20 cellular contexts compared by ENCODE assay signal in the genomic region with DNA sequence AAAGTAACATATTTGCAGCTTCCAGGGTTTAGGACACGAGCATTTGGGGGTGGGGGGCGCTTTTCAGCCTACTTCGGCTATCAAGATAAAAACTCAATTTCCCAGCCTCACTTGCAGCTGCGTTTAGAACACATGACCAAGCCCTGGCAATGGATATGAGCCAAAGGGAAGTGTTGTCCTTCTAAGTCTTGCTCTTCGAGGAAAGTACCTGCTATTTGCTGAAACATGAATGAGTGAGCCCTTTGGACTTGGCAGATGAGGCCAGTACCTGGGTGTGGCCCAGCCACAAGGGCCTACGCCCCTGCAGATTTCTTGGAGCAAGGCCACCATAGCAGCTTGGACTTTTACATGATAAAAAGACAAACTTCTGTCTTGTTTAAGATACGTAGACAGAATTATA.
DNase-seq lines count a peak whose midpoint lies in the region; ATAC-seq, FAIRE-seq and TF ChIP-seq lines count a peak whose summit lies in the region.
"Had no signal": no experiment of that assay in that cellular context is flagged by ENCODE, and none has a peak within 500 bp of the region (broad histone marks: within the 10 kb centered on the region; RNA-seq: fewer than 3 reads in every experiment).

No MANE protein-coding gene starts in this region.

- no peaks in the 10 kb centered on the region for H3K4me1 ChIP-seq in K562 (replicated peaks in 1 of 2; ENCODE audit: control insufficient read depth in 2 of 2, insufficient read depth in 2 of 2, low read length in 2 of 2)
- no peaks in the 10 kb centered on the region for H3K4me1 ChIP-seq in upper lobe of right lung
- H3K4me1 ChIP-seq: A549 had no signal

- no peak overlapping the region for H2AFZ ChIP-seq in K562 (ENCODE audit: low read depth, low read length)

- no peaks in the 10 kb centered on the region for H3K9me1 ChIP-seq in K562 (ENCODE audit: control insufficient read depth, insufficient read depth, low read length)

- H3K27ac ChIP-seq in K562 (ENCODE audit: extremely low read depth, low read depth, low read length) (no peak overlapping the region), upper lobe of right lung (no peak overlapping the region)
- H3K27ac ChIP-seq: A549, HL-60 had no signal

- TF ChIP-seq CTCF in K562 (IDR thresholded peaks at IDR 0.05 in 2 of 3, conservative IDR thresholded peaks at IDR 0.05 in 1 of 3; ENCODE audit: insufficient read depth in 2 of 3, low read depth in 1 of 3, low read length in 3 of 3) (no peak), upper lobe of right lung (IDR thresholded peaks at IDR 0.05) (no peak), GM13977 (IDR thresholded peaks at IDR 0.05; ENCODE audit: extremely low read depth, insufficient read depth, missing control alignments) (no peak)

- H3K4me3 ChIP-seq in K562 (no peak overlapping the region), upper lobe of right lung (no peak overlapping the region)
- H3K4me3 ChIP-seq: A549 had no signal

- H3K36me3 ChIP-seq in K562 (ENCODE audit: control insufficient read depth, insufficient read depth, low read length) (no peaks in the 10 kb centered on the region), upper lobe of right lung (no peaks in the 10 kb centered on the region)

- ATAC-seq in left cardiac atrium (peak in 1 of 2 donors; percentile 77), left ventricle myocardium superior (no peak), K562 (no peak), left colon (peak; percentile 99), upper lobe of right lung (peak; percentile 76), HG02588 (IDR thresholded peaks at IDR 0.05; ENCODE audit: unreplicated experiment) (no peak)
- ATAC-seq: A549; activated T-cell treated with anti-CD3 and anti-CD28 coated beads, Interleukin-2, amount 50 U/mL, for 4 hours had no signal

- 0% methylated on average over 7 of the region's 7 CpGs for WGBS in K562 (ENCODE audit: insufficient coverage, low coverage, missing lambda C conversion rate)

- no peak for FAIRE-seq in K562 (lab: Jason Lieb, UNC)
- FAIRE-seq: A549, islet of Langerhans had no signal

- in situ Hi-C loops in K562 (cut with MboI): no loop called here
- in situ Hi-C loops in GM13977 (cut with MboI; ENCODE audit: low pct_unique_long_range_greater_than_20kb, low sequenced_read_pairs, unreplicated experiment): no loop called here

- H3K27me3 ChIP-seq in K562 (ENCODE audit: control insufficient read depth in 2 of 2, insufficient read depth in 2 of 2, low read length in 2 of 2): peaks cover 0 to 6% of the 10 kb centered on the region in 2 experiments; a peak in 2 of 5 replicates
- H3K27me3 ChIP-seq in upper lobe of right lung: no peaks in the 10 kb centered on the region

- no peak for TF ChIP-seq POLR2A in K562 (conservative IDR thresholded peaks at IDR 0.05)

- H3K9ac ChIP-seq in K562 (ENCODE audit: insufficient read depth in 1 of 2, low read depth in 2 of 2, low read length in 2 of 2): no peak overlapping the region

- POLR2A ChIA-PET in K562 (lab: Yijun Ruan, JAX): interaction anchor here (0.7 kb wide), 1 partner anchor 59 kb away, joined by 4 read pairs; no protein-coding TSS in a partner anchor

- DNase-seq in left cardiac atrium: peak; percentile 31
- DNase-seq in left ventricle myocardium superior: no peak
- DNase-seq in K562 (ENCODE audit: extremely low read depth in 1 of 4, low spot score in 3 of 4): peak in 1 of 4 experiments; percentile 0
- DNase-seq in left colon: peak; percentile 86 to 91
- DNase-seq in upper lobe of right lung: no peak
- no peak for DNase-seq in GM13977 (ENCODE audit: low spot score)
- DNase-seq in DMS53 treated with DMSO at 0.1 percent for 48 hours (lab: John Stamatoyannopoulos, UW; ENCODE audit: unreplicated experiment): no peak
- DNase-seq: activated CD4-positive, alpha-beta T cell treated with anti-CD3 and anti-CD28 coated beads, Interleukin-2, amount 50 U/mL, for 4 hours; activated T-cell treated with anti-CD3 and anti-CD28 coated beads, Interleukin-2, amount 50 U/mL, for 4 hours; CD4-positive, CD25-positive, alpha-beta regulatory T cell; central memory CD4-positive, alpha-beta T cell; NCI-H2081 treated with DMSO at 0.1 percent for 48 hours; NCI-H774; posterior cingulate gyrus; Right ventricle myocardium superior; T-helper 9 cell had no signal

- no peak for TF ChIP-seq EP300 in K562 (IDR thresholded peaks at IDR 0.05; ENCODE audit: low read length)

- no TSS peak for BruUV-seq in K562 (replicated peaks; lab: Mats Ljungman, UMichigan)

- no peaks in the 10 kb centered on the region for H4K20me1 ChIP-seq in K562 (replicated peaks; ENCODE audit: control insufficient read depth, insufficient read depth, low read length)

- intact Hi-C loops in left cardiac atrium (cut with DNase I): no loop called here
- intact Hi-C loops in left ventricle myocardium superior (cut with micrococcal nuclease): no loop called here
- intact Hi-C loops in K562 (cut with micrococcal nuclease): no loop called here
- intact Hi-C loops in left colon (cut with DNase I, micrococcal nuclease): no loop called here
- intact Hi-C loops in upper lobe of right lung (cut with DNase I): no loop called here

- H3K79me2 ChIP-seq in K562 (ENCODE audit: control insufficient read depth, insufficient read depth, low read length): no peaks in the 10 kb centered on the region

- no peak overlapping the region for H3K4me2 ChIP-seq in K562 (ENCODE audit: insufficient read depth, low read length)
- H3K4me2 ChIP-seq: A549 had no signal

- no peaks in the 10 kb centered on the region for H3K9me3 ChIP-seq in K562 (replicated peaks; ENCODE audit: control insufficient read depth, insufficient read depth, low read depth, low read length)
- no peaks in the 10 kb centered on the region for H3K9me3 ChIP-seq in upper lobe of right lung
- H3K9me3 ChIP-seq: A549 had no signal

- TF ChIP-seq RAD21 in K562 (CRISPR knock-in tag; conservative IDR thresholded peaks at IDR 0.05 in 1 of 2, IDR thresholded peaks at IDR 0.05 in 1 of 2): no peak

- CTCF ChIA-PET in K562 (lab: Yijun Ruan, JAX; ENCODE audit: low intra/inter-chr PET ratio): no interaction called here

TF ChIP-seq in K562, 482 proteins besides CTCF, POLR2A, EP300 and RAD21:
- no peak for TF ChIP-seq RHOXF2B (CRISPR knock-in tag; conservative IDR thresholded peaks at IDR 0.05)
- TF ChIP-seq, protein P1, sequence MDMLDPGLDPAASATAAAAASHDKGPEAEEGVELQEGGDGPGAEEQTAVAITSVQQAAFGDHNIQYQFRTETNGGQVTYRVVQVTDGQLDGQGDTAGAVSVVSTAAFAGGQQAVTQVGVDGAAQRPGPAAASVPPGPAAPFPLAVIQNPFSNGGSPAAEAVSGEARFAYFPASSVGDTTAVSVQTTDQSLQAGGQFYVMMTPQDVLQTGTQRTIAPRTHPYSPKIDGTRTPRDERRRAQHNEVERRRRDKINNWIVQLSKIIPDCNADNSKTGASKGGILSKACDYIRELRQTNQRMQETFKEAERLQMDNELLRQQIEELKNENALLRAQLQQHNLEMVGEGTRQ (CRISPR knock-in tag; IDR thresholded peaks at IDR 0.05): 0 out of 2 replicates have a peak, but pooled peaks have one; percentile 2

Comparison
In these comparisons a context has a peak if more than half of its experiments do, and no peak if none do; other contexts are left out.
1. DNase-seq: peak in left cardiac atrium (single experiment) and left colon (2 of 2); none in left ventricle myocardium superior (single experiment), upper lobe of right lung (single experiment), GM13977 (single experiment) and DMS53 treated with DMSO at 0.1 percent for 48 hours (single experiment).
2. ATAC-seq: peak in left colon (single experiment) and upper lobe of right lung (single experiment); none in left ventricle myocardium superior (single experiment), K562 (single experiment) and HG02588 (single experiment).